In genomic region chr17:728911-729310, GRCh38 we compare ENCODE assay signal across 21 cellular contexts. TPM values are rescaled to one million over a fixed set of nuclear protein-coding genes. Genes with fewer than 3 reads are reported as not detected.
DNase-seq lines count a peak whose midpoint lies in the region; ATAC-seq, FAIRE-seq and TF ChIP-seq lines count a peak whose summit lies in the region.
"Had no signal": no experiment of that assay in that cellular context is flagged by ENCODE, and none has a peak within 500 bp of the region (broad histone marks: within the 10 kb centered on the region; RNA-seq: fewer than 3 reads in every experiment).

No MANE protein-coding gene starts in this region.

- H3K9me3 ChIP-seq in kidney (ENCODE audit: control insufficient read depth in 1 of 2, low read length in 2 of 2) (no peaks in the 10 kb centered on the region), thymus (ENCODE audit: control insufficient read depth) (no peaks in the 10 kb centered on the region)

- 89% methylated on average over 5 of the region's 5 CpGs for WGBS in thymus

- ATAC-seq in left cardiac atrium, result no peak
- ATAC-seq in GM18861 (IDR thresholded peaks at IDR 0.05; ENCODE audit: unreplicated experiment), result no peak
- ATAC-seq: GM12878, K562 had no signal

- no peak overlapping the region for H3K4me3 Mint-ChIP-seq in activated CD4-positive, alpha-beta memory T cell treated with anti-CD3 and anti-CD28 coated beads for 36 hours
- H3K4me3 Mint-ChIP-seq in activated CD4-positive, alpha-beta memory T cell treated with anti-CD3 and anti-CD28 coated beads, Interleukin-2, amount 10 ng/mL, durations not matched to agents 7 days and 5 days, result no peak overlapping the region
- H3K4me3 Mint-ChIP-seq: CD14-positive monocyte had no signal

- H3K4me1 Mint-ChIP-seq in activated CD4-positive, alpha-beta memory T cell treated with anti-CD3 and anti-CD28 coated beads for 36 hours (ENCODE audit: low read depth), result peaks cover 11% of the 10 kb centered on the region
- H3K4me1 Mint-ChIP-seq in activated CD4-positive, alpha-beta memory T cell treated with anti-CD3 and anti-CD28 coated beads, Interleukin-2, amount 10 ng/mL, durations not matched to agents 7 days and 5 days, result peaks cover 10% of the 10 kb centered on the region

- DNase-seq in activated CD4-positive, alpha-beta memory T cell treated with anti-CD3 and anti-CD28 coated beads for 36 hours, result peak; percentile 38
- no peak for DNase-seq in activated CD4-positive, alpha-beta memory T cell treated with anti-CD3 and anti-CD28 coated beads, Interleukin-2, amount 10 ng/mL, durations not matched to agents 7 days and 5 days
- DNase-seq in bronchial epithelial cell (ENCODE audit: low read depth), result peak; percentile 98
- peak; percentile 86 for DNase-seq in kidney
- DNase-seq in left cardiac atrium, result no peak
- no peak for DNase-seq in central memory CD4-positive, alpha-beta T cell
- DNase-seq: COR-L47; DMS79; GOT3; NCI-H1048; NCI-H146; NCI-H345; NCI-H526 treated with DMSO at 0.1 percent for 48 hours; NK-92 treated with Interleukin-12 subunit alpha and Interleukin-12 subunit beta, amount 100 ng/mL, for 24 hours; OCI-M1 had no signal

- FAIRE-seq in bronchial epithelial cell (lab: Jason Lieb, UNC), result peak; percentile 77
- no peak for FAIRE-seq in kidney (lab: Jason Lieb, UNC)
- FAIRE-seq: GM12878, GM18507, K562 had no signal

- H3K36me3 Mint-ChIP-seq in activated CD4-positive, alpha-beta memory T cell treated with anti-CD3 and anti-CD28 coated beads for 36 hours, result peaks cover 5% of the 10 kb centered on the region
- H3K36me3 Mint-ChIP-seq in activated CD4-positive, alpha-beta memory T cell treated with anti-CD3 and anti-CD28 coated beads, Interleukin-2, amount 10 ng/mL, durations not matched to agents 7 days and 5 days (ENCODE audit: low read depth), result peaks cover 10% of the 10 kb centered on the region
- H3K36me3 Mint-ChIP-seq: CD14-positive monocyte had no signal

- no peak overlapping the region for H3K27ac Mint-ChIP-seq in activated CD4-positive, alpha-beta memory T cell treated with anti-CD3 and anti-CD28 coated beads for 36 hours
- no peak overlapping the region for H3K27ac Mint-ChIP-seq in activated CD4-positive, alpha-beta memory T cell treated with anti-CD3 and anti-CD28 coated beads, Interleukin-2, amount 10 ng/mL, durations not matched to agents 7 days and 5 days

- TF ChIP-seq CTCF in bronchial epithelial cell (IDR thresholded peaks at IDR 0.05; ENCODE audit: insufficient read depth, low read length, severe bottlenecking), result no peak
- no peak for TF ChIP-seq CTCF in kidney (IDR thresholded peaks at IDR 0.05; ENCODE audit: borderline replicate concordance, extremely low read depth, insufficient read depth)

- no peak overlapping the region for H3K9ac ChIP-seq in kidney (ENCODE audit: low read length in 2 of 2)

- POLR2A ChIA-PET in activated CD4-positive, alpha-beta memory T cell treated with anti-CD3 and anti-CD28 coated beads for 36 hours (lab: Charles Lee), result interaction anchor here (1.1 kb wide), 1 partner anchor 14 kb away, joined by 4 read pairs; the partner anchor contains the start of gene VPS53
- POLR2A ChIA-PET in activated CD4-positive, alpha-beta memory T cell treated with anti-CD3 and anti-CD28 coated beads, Interleukin-2, amount 10 ng/mL, durations not matched to agents 7 days and 5 days (lab: Charles Lee), result no interaction called here

- intact Hi-C loops in activated CD4-positive, alpha-beta memory T cell treated with anti-CD3 and anti-CD28 coated beads for 36 hours (cut with micrococcal nuclease), result no loop called here
- intact Hi-C loops in kidney (cut with DNase I), result no loop called here
- intact Hi-C loops in left cardiac atrium (cut with DNase I), result no loop called here

- H3K36me3 ChIP-seq in bronchial epithelial cell (ENCODE audit: control insufficient read depth, insufficient read depth, low read length) (no peaks in the 10 kb centered on the region), kidney (ENCODE audit: control insufficient read depth in 1 of 2, insufficient read depth in 2 of 2, low read length in 2 of 2) (no peaks in the 10 kb centered on the region), thymus (ENCODE audit: control insufficient read depth, insufficient read depth) (no peaks in the 10 kb centered on the region)

- peaks cover 12% of the 10 kb centered on the region for H3K27me3 Mint-ChIP-seq in activated CD4-positive, alpha-beta memory T cell treated with anti-CD3 and anti-CD28 coated beads for 36 hours
- peaks cover 9% of the 10 kb centered on the region for H3K27me3 Mint-ChIP-seq in activated CD4-positive, alpha-beta memory T cell treated with anti-CD3 and anti-CD28 coated beads, Interleukin-2, amount 10 ng/mL, durations not matched to agents 7 days and 5 days

- CTCF ChIA-PET in activated CD4-positive, alpha-beta memory T cell treated with anti-CD3 and anti-CD28 coated beads for 36 hours (lab: Charles Lee), result no interaction called here
- CTCF ChIA-PET in activated CD4-positive, alpha-beta memory T cell treated with anti-CD3 and anti-CD28 coated beads, Interleukin-2, amount 10 ng/mL, durations not matched to agents 7 days and 5 days (lab: Charles Lee), result no interaction called here

- H3K27me3 ChIP-seq in bronchial epithelial cell (ENCODE audit: control insufficient read depth, insufficient read depth, low read length), result no peaks in the 10 kb centered on the region
- H3K27me3 ChIP-seq in thymus (ENCODE audit: control insufficient read depth, insufficient read depth), result peaks cover 26% of the 10 kb centered on the region

- no peak overlapping the region for H3K4me3 ChIP-seq in bronchial epithelial cell (ENCODE audit: low read depth, low read length)
- no peak overlapping the region for H3K4me3 ChIP-seq in kidney (ENCODE audit: low read length in 2 of 2)
- H3K4me3 ChIP-seq in thymus (ENCODE audit: low read length), result no peak overlapping the region
- H3K4me3 ChIP-seq: GM12878, K562 had no signal

- H3K27ac ChIP-seq in kidney (ENCODE audit: low read depth in 2 of 2, low read length in 2 of 2), result peak overlapping the region in 1 of 2 donors; percentile 41
- peak overlapping the region; percentile 69 for H3K27ac ChIP-seq in thymus (ENCODE audit: low read depth)

- H3K9me3 Mint-ChIP-seq in activated CD4-positive, alpha-beta memory T cell treated with anti-CD3 and anti-CD28 coated beads for 36 hours, result no peaks in the 10 kb centered on the region
- H3K9me3 Mint-ChIP-seq in activated CD4-positive, alpha-beta memory T cell treated with anti-CD3 and anti-CD28 coated beads, Interleukin-2, amount 10 ng/mL, durations not matched to agents 7 days and 5 days, result no peaks in the 10 kb centered on the region

- peaks cover 0 to 6% of the 10 kb centered on the region in 2 donors for H3K4me1 ChIP-seq in kidney (ENCODE audit: control insufficient read depth in 1 of 2, insufficient read depth in 1 of 2, low read depth in 1 of 2, low read length in 2 of 2)
- H3K4me1 ChIP-seq in thymus (ENCODE audit: control insufficient read depth, insufficient read depth, low read length), result peaks cover 4% of the 10 kb centered on the region

RNA-seq across cellular contexts. Expression of gene TLCD3A, which starts 3.5 kb away (rescaled TPM):
- total RNA-seq in activated CD4-positive, alpha-beta memory T cell treated with anti-CD3 and anti-CD28 coated beads for 36 hours, result 1 to 10 TPM; 6.9 to 8.4 TPM
- total RNA-seq in activated CD4-positive, alpha-beta memory T cell treated with anti-CD3 and anti-CD28 coated beads, Interleukin-2, amount 10 ng/mL, durations not matched to agents 7 days and 5 days, result 10 to 100 TPM in 1 of 2 experiments, 1 to 10 TPM in 1; 8.2 to 10.6 TPM
- 24.3 and 47.7 TPM in 2 replicates for total RNA-seq in bronchial epithelial cell
- 12.4 TPM for total RNA-seq in kidney
- polyA plus RNA-seq in kidney (ENCODE audit: insufficient read depth, low read depth, low replicate concordance), result 4.6 TPM
- 7.8 TPM for polyA plus RNA-seq in thymus
- total RNA-seq in left cardiac atrium, result 1 to 10 TPM; 4.8 to 8.3 TPM

RNA-seq across cellular contexts. Expression of gene VPS53, which starts 14.3 kb away (rescaled TPM):
- total RNA-seq in activated CD4-positive, alpha-beta memory T cell treated with anti-CD3 and anti-CD28 coated beads for 36 hours, result 10 to 100 TPM; 57.1 to 59.9 TPM
- 10 to 100 TPM; 61.1 to 63.9 TPM for total RNA-seq in activated CD4-positive, alpha-beta memory T cell treated with anti-CD3 and anti-CD28 coated beads, Interleukin-2, amount 10 ng/mL, durations not matched to agents 7 days and 5 days
- total RNA-seq in bronchial epithelial cell, result 10.3 and 15.6 TPM in 2 replicates
- total RNA-seq in kidney, result 80.9 TPM
- 7.0 TPM for polyA plus RNA-seq in kidney (ENCODE audit: insufficient read depth, low read depth, low replicate concordance)
- polyA plus RNA-seq in thymus, result 11.8 TPM
- total RNA-seq in left cardiac atrium, result 10 to 100 TPM; 39.7 to 61.9 TPM

RNA-seq across cellular contexts. Expression of gene GEMIN4, which starts 23.2 kb away (rescaled TPM):
- total RNA-seq in activated CD4-positive, alpha-beta memory T cell treated with anti-CD3 and anti-CD28 coated beads for 36 hours, result 10 to 100 TPM; 38.8 to 39.6 TPM
- total RNA-seq in activated CD4-positive, alpha-beta memory T cell treated with anti-CD3 and anti-CD28 coated beads, Interleukin-2, amount 10 ng/mL, durations not matched to agents 7 days and 5 days, result 10 to 100 TPM; 23.1 to 25.6 TPM
- 8.4 and 8.7 TPM in 2 replicates for total RNA-seq in bronchial epithelial cell
- 14.8 TPM for total RNA-seq in kidney
- 4.6 TPM for polyA plus RNA-seq in kidney (ENCODE audit: insufficient read depth, low read depth, low replicate concordance)
- polyA plus RNA-seq in thymus, result 13.1 TPM
- total RNA-seq in left cardiac atrium, result 10 to 100 TPM; 11.8 to 15.4 TPM

RNA-seq across cellular contexts. Expression of gene GLOD4, which starts 53.2 kb away (rescaled TPM):
- total RNA-seq in activated CD4-positive, alpha-beta memory T cell treated with anti-CD3 and anti-CD28 coated beads for 36 hours, result 10 to 100 TPM; 56.3 to 66.5 TPM
- total RNA-seq in activated CD4-positive, alpha-beta memory T cell treated with anti-CD3 and anti-CD28 coated beads, Interleukin-2, amount 10 ng/mL, durations not matched to agents 7 days and 5 days, result 10 to 100 TPM; 46.0 to 54.1 TPM
- 90.6 and 93.2 TPM in 2 replicates for total RNA-seq in bronchial epithelial cell
- total RNA-seq in kidney, result 70.6 TPM
- 90.8 TPM for polyA plus RNA-seq in kidney (ENCODE audit: insufficient read depth, low read depth, low replicate concordance)
- polyA plus RNA-seq in thymus, result 68.4 TPM
- total RNA-seq in left cardiac atrium, result 10 to 100 TPM; 32.7 to 41.1 TPM

RNA-seq across cellular contexts. Expression of gene MRM3, which starts 53.2 kb away (rescaled TPM):
- total RNA-seq in activated CD4-positive, alpha-beta memory T cell treated with anti-CD3 and anti-CD28 coated beads for 36 hours, result 10 to 100 TPM; 24.6 to 26.1 TPM
- 10 to 100 TPM; 12.8 to 15.8 TPM for total RNA-seq in activated CD4-positive, alpha-beta memory T cell treated with anti-CD3 and anti-CD28 coated beads, Interleukin-2, amount 10 ng/mL, durations not matched to agents 7 days and 5 days
- total RNA-seq in bronchial epithelial cell, result 18.4 and 22.4 TPM in 2 replicates
- 14.4 TPM for total RNA-seq in kidney
- polyA plus RNA-seq in kidney (ENCODE audit: insufficient read depth, low read depth, low replicate concordance), result 21.3 TPM
- polyA plus RNA-seq in thymus, result 13.2 TPM
- 10 to 100 TPM; 14.9 to 17.7 TPM for total RNA-seq in left cardiac atrium

Comparison
In these comparisons a context has a peak if more than half of its experiments do, and no peak if none do; other contexts are left out.
1. DNase-seq: peak in activated CD4-positive, alpha-beta memory T cell treated with anti-CD3 and anti-CD28 coated beads for 36 hours (single experiment), bronchial epithelial cell (single experiment) and kidney (single experiment); none in activated CD4-positive, alpha-beta memory T cell treated with anti-CD3 and anti-CD28 coated beads, Interleukin-2, amount 10 ng/mL, durations not matched to agents 7 days and 5 days (single experiment), left cardiac atrium (single experiment) and central memory CD4-positive, alpha-beta T cell (single experiment).